Comparison of ENCODE assay signal across 1 cellular context in the genomic region with DNA sequence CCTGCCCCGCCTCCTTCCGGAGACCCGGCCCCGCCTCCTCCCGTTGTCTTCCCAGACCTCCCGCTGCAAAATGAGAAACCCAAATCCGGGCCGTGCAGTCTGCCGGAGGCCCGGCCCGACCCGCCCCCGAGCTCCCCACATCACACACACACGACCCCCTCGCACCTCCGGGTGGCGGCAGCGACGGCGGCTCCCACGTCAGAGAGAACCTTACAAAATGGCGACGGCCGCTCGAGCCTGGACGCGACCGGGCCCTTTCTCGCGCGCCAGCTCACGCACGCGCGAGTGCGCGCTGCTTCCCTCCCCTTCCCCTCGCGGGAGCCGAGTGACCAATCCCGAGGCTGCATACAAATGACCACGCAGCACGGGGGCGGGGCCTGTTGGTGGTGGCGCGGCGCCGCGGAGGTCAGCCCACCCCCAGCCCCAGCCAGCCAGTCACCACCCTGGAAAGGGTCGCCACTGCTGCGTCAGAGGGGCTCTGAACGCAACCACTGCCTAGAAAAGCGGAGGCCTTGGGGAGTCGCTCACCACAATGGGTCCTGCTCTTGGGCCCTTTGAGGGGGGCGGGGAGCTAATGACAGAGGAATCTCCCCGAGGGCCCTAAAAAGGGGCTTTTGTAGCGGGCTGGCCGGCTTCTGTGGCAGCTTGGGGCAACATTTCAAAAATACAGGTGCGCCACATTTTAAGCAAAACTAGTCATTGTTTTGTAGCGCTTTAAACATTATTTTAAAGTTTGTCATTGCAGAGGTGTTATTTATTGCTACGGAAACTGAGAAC.
TF ChIP-seq lines count a peak whose summit lies in the region.

A gene with protein sequence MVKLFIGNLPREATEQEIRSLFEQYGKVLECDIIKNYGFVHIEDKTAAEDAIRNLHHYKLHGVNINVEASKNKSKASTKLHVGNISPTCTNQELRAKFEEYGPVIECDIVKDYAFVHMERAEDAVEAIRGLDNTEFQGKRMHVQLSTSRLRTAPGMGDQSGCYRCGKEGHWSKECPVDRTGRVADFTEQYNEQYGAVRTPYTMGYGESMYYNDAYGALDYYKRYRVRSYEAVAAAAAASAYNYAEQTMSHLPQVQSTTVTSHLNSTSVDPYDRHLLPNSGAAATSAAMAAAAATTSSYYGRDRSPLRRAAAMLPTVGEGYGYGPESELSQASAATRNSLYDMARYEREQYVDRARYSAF (minus strand): TSS at position 289 of the 777 bp plus-strand sequence. CDS start 808 bp downstream, outside the sequence.

TF ChIP-seq in HepG2, 621 proteins besides CTCF, POLR2A, EP300 and RAD21 (continued from another document and continues in another):
- TF ChIP-seq NBN (conservative IDR thresholded peaks at IDR 0.05) (no peak), PCBP1 (IDR thresholded peaks at IDR 0.05; ENCODE audit: borderline replicate concordance, low read depth, low read length) (no peak), ZKSCAN5 (CRISPR knock-in tag; IDR thresholded peaks at IDR 0.05) (no peak), PAWR (CRISPR knock-in tag; IDR thresholded peaks at IDR 0.05; ENCODE audit: borderline replicate concordance) (no peak), CCDC6 (CRISPR knock-in tag; IDR thresholded peaks at IDR 0.05) (peak; percentile 72; the same call in 1 of the 2 replicates), CREB1 (IDR thresholded peaks at IDR 0.05) (peak; percentile 85), CREB1 (CRISPR knock-in tag; IDR thresholded peaks at IDR 0.05) (peak; percentile 93), ZNF282 (IDR thresholded peaks at IDR 0.05; ENCODE audit: partially characterized antibody) (no peak), KDM5A (IDR thresholded peaks at IDR 0.05; ENCODE audit: borderline replicate concordance, low read length) (peak; percentile 52; the same call in 1 of the 2 replicates), ZNF30 (CRISPR knock-in tag; IDR thresholded peaks at IDR 0.05) (0 out of 2 replicates have a peak, but pooled peaks have one; percentile 70), CENPX (CRISPR knock-in tag; IDR thresholded peaks at IDR 0.05) (no peak), RFXANK (CRISPR knock-in tag; IDR thresholded peaks at IDR 0.05) (no peak), HOXD1 (CRISPR knock-in tag; IDR thresholded peaks at IDR 0.05) (peak; percentile 51; the same call in 1 of the 2 replicates), TCF7 (IDR thresholded peaks at IDR 0.05; ENCODE audit: low read depth) (no peak), HNRNPH1 (optimal IDR thresholded peaks at IDR 0.05; ENCODE audit: low read depth, low read length) (no peak), SRSF4 (IDR thresholded peaks at IDR 0.05; ENCODE audit: low read depth, low read length, poor library complexity, severe bottlenecking) (no peak), SMC3 (IDR thresholded peaks at IDR 0.05; ENCODE audit: low read length) (no peak), U2AF1 (optimal IDR thresholded peaks at IDR 0.05; ENCODE audit: low read depth, low read length) (peak; percentile 66), RARG (CRISPR knock-in tag; IDR thresholded peaks at IDR 0.05; ENCODE audit: low read depth) (no peak), MBNL3 (CRISPR knock-in tag; conservative IDR thresholded peaks at IDR 0.05) (no peak), NAIF1 (CRISPR knock-in tag; IDR thresholded peaks at IDR 0.05; ENCODE audit: borderline replicate concordance) (peak; percentile 53; the same call in 1 of the 2 replicates), ZNF136 (CRISPR knock-in tag; IDR thresholded peaks at IDR 0.05; ENCODE audit: low read depth) (peak; percentile 78; the same call in 1 of the 2 replicates)
- TF ChIP-seq, protein P1, sequence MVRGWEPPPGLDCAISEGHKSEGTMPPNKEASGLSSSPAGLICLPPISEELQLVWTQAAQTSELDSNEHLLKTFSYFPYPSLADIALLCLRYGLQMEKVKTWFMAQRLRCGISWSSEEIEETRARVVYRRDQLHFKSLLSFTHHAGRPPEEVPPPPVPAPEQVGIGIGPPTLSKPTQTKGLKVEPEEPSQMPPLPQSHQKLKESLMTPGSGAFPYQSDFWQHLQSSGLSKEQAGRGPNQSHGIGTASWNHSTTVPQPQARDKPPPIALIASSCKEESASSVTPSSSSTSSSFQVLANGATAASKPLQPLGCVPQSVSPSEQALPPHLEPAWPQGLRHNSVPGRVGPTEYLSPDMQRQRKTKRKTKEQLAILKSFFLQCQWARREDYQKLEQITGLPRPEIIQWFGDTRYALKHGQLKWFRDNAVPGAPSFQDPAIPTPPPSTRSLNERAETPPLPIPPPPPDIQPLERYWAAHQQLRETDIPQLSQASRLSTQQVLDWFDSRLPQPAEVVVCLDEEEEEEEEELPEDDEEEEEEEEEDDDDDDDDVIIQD (CRISPR knock-in tag; IDR thresholded peaks at IDR 0.05; ENCODE audit: low read depth): no peak
- TF ChIP-seq, protein P2, sequence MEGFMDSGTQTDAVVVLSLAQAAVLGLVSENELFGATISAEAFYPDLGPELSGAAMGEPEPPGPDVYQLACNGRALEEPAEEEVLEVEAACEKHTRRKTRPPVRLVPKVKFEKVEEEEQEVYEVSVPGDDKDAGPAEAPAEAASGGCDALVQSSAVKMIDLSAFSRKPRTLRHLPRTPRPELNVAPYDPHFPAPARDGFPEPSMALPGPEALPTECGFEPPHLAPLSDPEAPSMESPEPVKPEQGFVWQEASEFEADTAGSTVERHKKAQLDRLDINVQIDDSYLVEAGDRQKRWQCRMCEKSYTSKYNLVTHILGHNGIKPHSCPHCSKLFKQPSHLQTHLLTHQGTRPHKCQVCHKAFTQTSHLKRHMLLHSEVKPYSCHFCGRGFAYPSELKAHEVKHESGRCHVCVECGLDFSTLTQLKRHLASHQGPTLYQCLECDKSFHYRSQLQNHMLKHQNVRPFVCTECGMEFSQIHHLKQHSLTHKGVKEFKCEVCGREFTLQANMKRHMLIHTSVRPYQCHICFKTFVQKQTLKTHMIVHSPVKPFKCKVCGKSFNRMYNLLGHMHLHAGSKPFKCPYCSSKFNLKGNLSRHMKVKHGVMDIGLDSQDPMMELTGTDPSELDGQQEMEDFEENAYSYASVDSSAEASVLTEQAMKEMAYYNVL (CRISPR knock-in tag; IDR thresholded peaks at IDR 0.05; ENCODE audit: borderline replicate concordance): no peak; the same call in 1 of the 2 replicates
- TF ChIP-seq, protein P3, sequence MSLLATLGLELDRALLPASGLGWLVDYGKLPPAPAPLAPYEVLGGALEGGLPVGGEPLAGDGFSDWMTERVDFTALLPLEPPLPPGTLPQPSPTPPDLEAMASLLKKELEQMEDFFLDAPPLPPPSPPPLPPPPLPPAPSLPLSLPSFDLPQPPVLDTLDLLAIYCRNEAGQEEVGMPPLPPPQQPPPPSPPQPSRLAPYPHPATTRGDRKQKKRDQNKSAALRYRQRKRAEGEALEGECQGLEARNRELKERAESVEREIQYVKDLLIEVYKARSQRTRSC (CRISPR knock-in tag; IDR thresholded peaks at IDR 0.05; ENCODE audit: low read depth): no peak
- TF ChIP-seq, protein P4, sequence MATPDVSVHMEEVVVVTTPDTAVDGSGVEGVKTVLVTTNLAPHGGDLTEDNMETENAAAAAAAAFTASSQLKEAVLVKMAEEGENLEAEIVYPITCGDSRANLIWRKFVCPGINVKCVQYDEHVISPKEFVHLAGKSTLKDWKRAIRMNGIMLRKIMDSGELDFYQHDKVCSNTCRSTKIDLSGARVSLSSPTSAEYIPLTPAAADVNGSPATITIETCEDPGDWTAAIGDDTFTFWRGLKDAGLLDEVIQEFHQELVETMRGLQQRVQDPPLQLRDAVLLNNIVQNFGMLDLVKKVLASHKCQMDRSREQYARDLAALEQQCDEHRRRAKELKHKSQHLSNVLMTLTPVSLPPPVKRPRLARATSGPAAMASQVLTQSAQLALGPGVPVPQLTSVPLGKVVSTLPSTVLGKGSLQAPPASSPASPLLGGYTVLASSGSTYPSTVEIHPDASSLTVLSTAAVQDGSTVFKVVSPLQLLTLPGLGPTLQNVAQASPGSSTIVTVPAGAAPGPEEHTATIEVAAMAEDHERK (CRISPR knock-in tag; IDR thresholded peaks at IDR 0.05; ENCODE audit: low read depth): 0 out of 2 replicates have a peak, but pooled peaks have one; percentile 30
- TF ChIP-seq, protein P5, sequence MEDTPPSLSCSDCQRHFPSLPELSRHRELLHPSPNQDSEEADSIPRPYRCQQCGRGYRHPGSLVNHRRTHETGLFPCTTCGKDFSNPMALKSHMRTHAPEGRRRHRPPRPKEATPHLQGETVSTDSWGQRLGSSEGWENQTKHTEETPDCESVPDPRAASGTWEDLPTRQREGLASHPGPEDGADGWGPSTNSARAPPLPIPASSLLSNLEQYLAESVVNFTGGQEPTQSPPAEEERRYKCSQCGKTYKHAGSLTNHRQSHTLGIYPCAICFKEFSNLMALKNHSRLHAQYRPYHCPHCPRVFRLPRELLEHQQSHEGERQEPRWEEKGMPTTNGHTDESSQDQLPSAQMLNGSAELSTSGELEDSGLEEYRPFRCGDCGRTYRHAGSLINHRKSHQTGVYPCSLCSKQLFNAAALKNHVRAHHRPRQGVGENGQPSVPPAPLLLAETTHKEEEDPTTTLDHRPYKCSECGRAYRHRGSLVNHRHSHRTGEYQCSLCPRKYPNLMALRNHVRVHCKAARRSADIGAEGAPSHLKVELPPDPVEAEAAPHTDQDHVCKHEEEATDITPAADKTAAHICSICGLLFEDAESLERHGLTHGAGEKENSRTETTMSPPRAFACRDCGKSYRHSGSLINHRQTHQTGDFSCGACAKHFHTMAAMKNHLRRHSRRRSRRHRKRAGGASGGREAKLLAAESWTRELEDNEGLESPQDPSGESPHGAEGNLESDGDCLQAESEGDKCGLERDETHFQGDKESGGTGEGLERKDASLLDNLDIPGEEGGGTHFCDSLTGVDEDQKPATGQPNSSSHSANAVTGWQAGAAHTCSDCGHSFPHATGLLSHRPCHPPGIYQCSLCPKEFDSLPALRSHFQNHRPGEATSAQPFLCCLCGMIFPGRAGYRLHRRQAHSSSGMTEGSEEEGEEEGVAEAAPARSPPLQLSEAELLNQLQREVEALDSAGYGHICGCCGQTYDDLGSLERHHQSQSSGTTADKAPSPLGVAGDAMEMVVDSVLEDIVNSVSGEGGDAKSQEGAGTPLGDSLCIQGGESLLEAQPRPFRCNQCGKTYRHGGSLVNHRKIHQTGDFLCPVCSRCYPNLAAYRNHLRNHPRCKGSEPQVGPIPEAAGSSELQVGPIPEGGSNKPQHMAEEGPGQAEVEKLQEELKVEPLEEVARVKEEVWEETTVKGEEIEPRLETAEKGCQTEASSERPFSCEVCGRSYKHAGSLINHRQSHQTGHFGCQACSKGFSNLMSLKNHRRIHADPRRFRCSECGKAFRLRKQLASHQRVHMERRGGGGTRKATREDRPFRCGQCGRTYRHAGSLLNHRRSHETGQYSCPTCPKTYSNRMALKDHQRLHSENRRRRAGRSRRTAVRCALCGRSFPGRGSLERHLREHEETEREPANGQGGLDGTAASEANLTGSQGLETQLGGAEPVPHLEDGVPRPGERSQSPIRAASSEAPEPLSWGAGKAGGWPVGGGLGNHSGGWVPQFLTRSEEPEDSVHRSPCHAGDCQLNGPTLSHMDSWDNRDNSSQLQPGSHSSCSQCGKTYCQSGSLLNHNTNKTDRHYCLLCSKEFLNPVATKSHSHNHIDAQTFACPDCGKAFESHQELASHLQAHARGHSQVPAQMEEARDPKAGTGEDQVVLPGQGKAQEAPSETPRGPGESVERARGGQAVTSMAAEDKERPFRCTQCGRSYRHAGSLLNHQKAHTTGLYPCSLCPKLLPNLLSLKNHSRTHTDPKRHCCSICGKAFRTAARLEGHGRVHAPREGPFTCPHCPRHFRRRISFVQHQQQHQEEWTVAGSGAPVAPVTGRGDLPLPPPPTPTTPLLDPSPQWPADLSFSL (CRISPR knock-in tag; IDR thresholded peaks at IDR 0.05): no peak
- TF ChIP-seq, protein P6, sequence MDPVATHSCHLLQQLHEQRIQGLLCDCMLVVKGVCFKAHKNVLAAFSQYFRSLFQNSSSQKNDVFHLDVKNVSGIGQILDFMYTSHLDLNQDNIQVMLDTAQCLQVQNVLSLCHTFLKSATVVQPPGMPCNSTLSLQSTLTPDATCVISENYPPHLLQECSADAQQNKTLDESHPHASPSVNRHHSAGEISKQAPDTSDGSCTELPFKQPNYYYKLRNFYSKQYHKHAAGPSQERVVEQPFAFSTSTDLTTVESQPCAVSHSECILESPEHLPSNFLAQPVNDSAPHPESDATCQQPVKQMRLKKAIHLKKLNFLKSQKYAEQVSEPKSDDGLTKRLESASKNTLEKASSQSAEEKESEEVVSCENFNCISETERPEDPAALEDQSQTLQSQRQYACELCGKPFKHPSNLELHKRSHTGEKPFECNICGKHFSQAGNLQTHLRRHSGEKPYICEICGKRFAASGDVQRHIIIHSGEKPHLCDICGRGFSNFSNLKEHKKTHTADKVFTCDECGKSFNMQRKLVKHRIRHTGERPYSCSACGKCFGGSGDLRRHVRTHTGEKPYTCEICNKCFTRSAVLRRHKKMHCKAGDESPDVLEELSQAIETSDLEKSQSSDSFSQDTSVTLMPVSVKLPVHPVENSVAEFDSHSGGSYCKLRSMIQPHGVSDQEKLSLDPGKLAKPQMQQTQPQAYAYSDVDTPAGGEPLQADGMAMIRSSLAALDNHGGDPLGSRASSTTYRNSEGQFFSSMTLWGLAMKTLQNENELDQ (CRISPR knock-in tag; IDR thresholded peaks at IDR 0.05; ENCODE audit: borderline replicate concordance): no peak
- TF ChIP-seq, protein P7, sequence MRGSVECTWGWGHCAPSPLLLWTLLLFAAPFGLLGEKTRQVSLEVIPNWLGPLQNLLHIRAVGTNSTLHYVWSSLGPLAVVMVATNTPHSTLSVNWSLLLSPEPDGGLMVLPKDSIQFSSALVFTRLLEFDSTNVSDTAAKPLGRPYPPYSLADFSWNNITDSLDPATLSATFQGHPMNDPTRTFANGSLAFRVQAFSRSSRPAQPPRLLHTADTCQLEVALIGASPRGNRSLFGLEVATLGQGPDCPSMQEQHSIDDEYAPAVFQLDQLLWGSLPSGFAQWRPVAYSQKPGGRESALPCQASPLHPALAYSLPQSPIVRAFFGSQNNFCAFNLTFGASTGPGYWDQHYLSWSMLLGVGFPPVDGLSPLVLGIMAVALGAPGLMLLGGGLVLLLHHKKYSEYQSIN (CRISPR knock-in tag; IDR thresholded peaks at IDR 0.05; ENCODE audit: borderline replicate concordance): no peak
- TF ChIP-seq, protein P8, sequence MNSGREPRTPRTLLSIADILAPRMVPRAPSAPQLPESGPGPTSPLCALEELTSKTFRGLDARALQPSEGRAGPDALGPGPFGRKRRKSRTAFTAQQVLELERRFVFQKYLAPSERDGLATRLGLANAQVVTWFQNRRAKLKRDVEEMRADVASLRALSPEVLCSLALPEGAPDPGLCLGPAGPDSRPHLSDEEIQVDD (CRISPR knock-in tag; IDR thresholded peaks at IDR 0.05; ENCODE audit: borderline replicate concordance): peak; percentile 14; the same call in 1 of the 2 replicates
- TF ChIP-seq, protein P9, sequence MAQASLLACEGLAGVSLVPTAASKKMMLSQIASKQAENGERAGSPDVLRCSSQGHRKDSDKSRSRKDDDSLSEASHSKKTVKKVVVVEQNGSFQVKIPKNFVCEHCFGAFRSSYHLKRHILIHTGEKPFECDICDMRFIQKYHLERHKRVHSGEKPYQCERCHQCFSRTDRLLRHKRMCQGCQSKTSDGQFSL (CRISPR knock-in tag; IDR thresholded peaks at IDR 0.05): no peak
